In genomic region chr10:114703377-114704125, GRCh38 we compare ENCODE assay signal across 8 cellular contexts. TPM values are rescaled to one million over a fixed set of nuclear protein-coding genes. Genes with fewer than 3 reads are reported as not detected.
A peak's percentile ranks its signal among the peaks of the same experiment; 100 is the strongest.
DNase-seq lines count a peak whose midpoint lies in the region; ATAC-seq lines count a peak whose summit lies in the region.

No MANE protein-coding gene starts in this region.

- H3K36me3 Mint-ChIP-seq in naive thymus-derived CD8-positive, alpha-beta T cell, result peaks cover 0 to 2% (median 0%) of the 10 kb centered on the region in 3 donors

- H3K27me3 Mint-ChIP-seq in naive thymus-derived CD8-positive, alpha-beta T cell, result peaks cover 0 to 4% (median 3%) of the 10 kb centered on the region in 5 donors

- ATAC-seq in naive thymus-derived CD8-positive, alpha-beta T cell, result peak; percentile 60 to 67

- no peak overlapping the region for H3K4me3 Mint-ChIP-seq in naive thymus-derived CD8-positive, alpha-beta T cell

- H3K9me3 Mint-ChIP-seq in naive thymus-derived CD8-positive, alpha-beta T cell, result no peaks in the 10 kb centered on the region

- H3K27ac Mint-ChIP-seq in naive thymus-derived CD8-positive, alpha-beta T cell, result peak overlapping the region in 2 of 10 donors; percentile 49 to 51

- POLR2A ChIA-PET in naive thymus-derived CD8-positive, alpha-beta T cell (lab: Charles Lee), result interaction anchor here (0.7 kb wide), 1 partner anchor 376 kb away, joined by 4 read pairs; no protein-coding TSS in a partner anchor

- peak; percentile 3 for DNase-seq in DMS79 treated with DMSO at 0.1 percent for 48 hours (lab: John Stamatoyannopoulos, UW)
- no peak for DNase-seq in DMS79 (lab: John Stamatoyannopoulos, UW)
- DNase-seq in NAMALWA (ENCODE audit: low spot score), result peak; percentile 62
- peak; percentile 20 for DNase-seq in dedifferentiated amniotic fluid mesenchymal stem cell (ENCODE audit: extremely low spot score)
- peak in 8 of 10 donors; percentile 4 to 52 (median 27) for DNase-seq in naive thymus-derived CD8-positive, alpha-beta T cell
- DNase-seq in NCI-H2029 treated with DMSO at 0.1 percent for 48 hours (lab: John Stamatoyannopoulos, UW), result no peak
- no peak for DNase-seq in NCI-H774 (lab: John Stamatoyannopoulos, UW)
- DNase-seq in activated T-cell treated with anti-CD3 and anti-CD28 coated beads, Interleukin-2, amount 50 U/mL, for 1 hour, result no peak

- no peaks in the 10 kb centered on the region for H3K4me1 Mint-ChIP-seq in naive thymus-derived CD8-positive, alpha-beta T cell

RNA-seq across cellular contexts. Expression of gene ABLIM1, which starts 45.5 kb away (rescaled TPM):
- total RNA-seq in naive thymus-derived CD8-positive, alpha-beta T cell, result 100 to 1,000 TPM; 423 to 430 TPM
- 100 to 1,000 TPM; 267 to 388 (median 387) TPM for polyA plus RNA-seq in naive thymus-derived CD8-positive, alpha-beta T cell

Comparison
In these comparisons a context has a peak if more than half of its experiments do, and no peak if none do; other contexts are left out.
1. DNase-seq: peak in DMS79 treated with DMSO at 0.1 percent for 48 hours (single experiment), NAMALWA (single experiment), dedifferentiated amniotic fluid mesenchymal stem cell (single experiment) and naive thymus-derived CD8-positive, alpha-beta T cell (8 of 10); none in DMS79 (single experiment), NCI-H2029 treated with DMSO at 0.1 percent for 48 hours (single experiment), NCI-H774 (single experiment) and activated T-cell treated with anti-CD3 and anti-CD28 coated beads, Interleukin-2, amount 50 U/mL, for 1 hour (single experiment).